Comparison of ENCODE assay signal across 18 cellular contexts in the genomic region with DNA sequence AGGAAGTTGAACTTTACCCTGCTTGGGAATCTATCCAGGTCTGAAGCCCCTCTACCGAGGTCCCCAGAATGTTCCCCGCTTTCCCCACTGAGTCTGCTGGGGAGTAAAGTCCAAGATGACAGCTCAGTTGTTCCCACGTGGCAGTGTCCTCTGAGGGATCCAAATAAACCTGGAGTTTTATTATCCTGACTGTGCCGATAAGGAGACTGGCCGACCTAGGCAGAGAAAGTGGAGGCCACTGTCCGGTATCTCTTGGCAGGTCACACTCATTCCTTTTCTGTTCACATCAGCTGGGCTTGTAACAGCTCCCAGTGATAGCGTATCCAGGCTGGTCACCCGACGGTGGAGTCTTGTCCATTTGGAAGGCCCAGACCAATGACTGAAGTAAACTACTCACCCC. TPM values are rescaled to one million over a fixed set of nuclear protein-coding genes. Genes with fewer than 3 reads are reported as not detected.
A peak's percentile ranks its signal among the peaks of the same experiment; 100 is the strongest.
DNase-seq lines count a peak whose midpoint lies in the region; ATAC-seq and TF ChIP-seq lines count a peak whose summit lies in the region.
"Had no signal": no experiment of that assay in that cellular context is flagged by ENCODE, and none has a peak within 500 bp of the region (broad histone marks: within the 10 kb centered on the region; RNA-seq: fewer than 3 reads in every experiment).

No MANE protein-coding gene starts in this region.

- H3K9me3 ChIP-seq in colonic mucosa (no peaks in the 10 kb centered on the region), hepatocyte (ENCODE audit: low read depth) (no peaks in the 10 kb centered on the region), trophoblast cell (ENCODE audit: insufficient read depth, low read depth, low read length) (no peaks in the 10 kb centered on the region)
- H3K9me3 ChIP-seq: BLaER1 had no signal

- no peak overlapping the region for H2AK5ac ChIP-seq in trophoblast cell (ENCODE audit: low read length)

- H4K8ac ChIP-seq in trophoblast cell (ENCODE audit: low read depth, low read length), result no peak overlapping the region

- H3K4me3 Mint-ChIP-seq in stimulated activated naive CD8-positive, alpha-beta T cell treated with anti-CD3 and anti-CD28 coated beads, Interleukin-15, amount 100 ng/mL, for 72 hours, result no peak overlapping the region
- H3K4me3 Mint-ChIP-seq: CD8-positive, alpha-beta memory T cell had no signal

- no peaks in the 10 kb centered on the region for H3K27me3 ChIP-seq in colonic mucosa
- H3K27me3 ChIP-seq in hepatocyte, result no peaks in the 10 kb centered on the region
- H3K27me3 ChIP-seq in trophoblast cell (ENCODE audit: insufficient read depth, low read length), result no peaks in the 10 kb centered on the region
- H3K27me3 ChIP-seq: BLaER1 had no signal

- no peak overlapping the region for H4K12ac ChIP-seq in trophoblast cell (ENCODE audit: low read depth, low read length)

- no peak overlapping the region for H3K9ac ChIP-seq in colonic mucosa (ENCODE audit: low read depth in 2 of 2, low read length in 2 of 2)
- no peak overlapping the region for H3K9ac ChIP-seq in trophoblast cell (ENCODE audit: low read length)
- H3K9ac ChIP-seq: BLaER1 had no signal

- no peaks in the 10 kb centered on the region for H3K9me2 ChIP-seq in hepatocyte (replicated peaks; ENCODE audit: insufficient read depth)

- no peak overlapping the region for H2BK120ac ChIP-seq in trophoblast cell (ENCODE audit: insufficient read depth, low read length, poor library complexity)

- no peak overlapping the region for H3K4ac ChIP-seq in trophoblast cell (ENCODE audit: low read depth, low read length)

- H2AFZ ChIP-seq in hepatocyte (no peak overlapping the region), trophoblast cell (ENCODE audit: insufficient read depth, low read length, poor library complexity) (no peak overlapping the region)

- no peak overlapping the region for H3K23ac ChIP-seq in trophoblast cell (ENCODE audit: low read length)

- H3K27ac ChIP-seq in colonic mucosa, result no peak overlapping the region
- peak overlapping the region; percentile 42 for H3K27ac ChIP-seq in hepatocyte
- no peak overlapping the region for H3K27ac ChIP-seq in trophoblast cell (ENCODE audit: low read depth, low read length)
- H3K27ac ChIP-seq: BLaER1, HL-60, RWPE1 had no signal

- H3K9me3 Mint-ChIP-seq in stimulated activated naive CD8-positive, alpha-beta T cell treated with anti-CD3 and anti-CD28 coated beads, Interleukin-15, amount 100 ng/mL, for 72 hours, result no peaks in the 10 kb centered on the region
- H3K9me3 Mint-ChIP-seq: CD8-positive, alpha-beta memory T cell had no signal

- H3K79me1 ChIP-seq in trophoblast cell (ENCODE audit: low read length), result no peaks in the 10 kb centered on the region

- peak; percentile 24 for DNase-seq in OCI-M1 (lab: John Stamatoyannopoulos, UW)
- DNase-seq in colonic mucosa, result peak; percentile 60
- peak; percentile 77 for DNase-seq in hepatocyte (ENCODE audit: low spot score)
- DNase-seq in trophoblast cell, result no peak
- DNase-seq in NCI-H748 treated with DMSO at 0.1 percent for 48 hours (lab: John Stamatoyannopoulos, UW), result no peak
- no peak for DNase-seq in NCI-H1105 (lab: John Stamatoyannopoulos, UW)
- no peak for DNase-seq in stimulated activated naive CD8-positive, alpha-beta T cell treated with anti-CD3 and anti-CD28 coated beads, Interleukin-15, amount 100 ng/mL, for 72 hours
- DNase-seq: CD8-positive, alpha-beta memory T cell; DMS79 treated with DMSO at 0.1 percent for 48 hours; HCEC 1CT; NCI-H1436; NCI-H2029 treated with DMSO at 0.1 percent for 48 hours; NCI-H2171 treated with DMSO at 0.1 percent for 48 hours; NCI-H446 treated with DMSO at 0.1 percent for 48 hours had no signal

- no peak overlapping the region for H3K27ac Mint-ChIP-seq in stimulated activated naive CD8-positive, alpha-beta T cell treated with anti-CD3 and anti-CD28 coated beads, Interleukin-15, amount 100 ng/mL, for 72 hours

- H2BK5ac ChIP-seq in trophoblast cell (ENCODE audit: low read depth, low read length, poor library complexity), result no peak overlapping the region

- H3K4me3 ChIP-seq in colonic mucosa (no peak overlapping the region), hepatocyte (no peak overlapping the region), trophoblast cell (ENCODE audit: low read depth, low read length) (no peak overlapping the region)
- H3K4me3 ChIP-seq: BLaER1 had no signal

- WGBS in hepatocyte (ENCODE audit: low lambda C conversion rate, missing lambda C conversion rate), result 43% methylated on average over 9 of the region's 9 CpGs
- no CpG with 5 or more reads among the region's 9 CpGs for WGBS in trophoblast cell (ENCODE audit: extremely low coverage, insufficient coverage, insufficient read length)

- no peaks in the 10 kb centered on the region for H3K4me1 Mint-ChIP-seq in stimulated activated naive CD8-positive, alpha-beta T cell treated with anti-CD3 and anti-CD28 coated beads, Interleukin-15, amount 100 ng/mL, for 72 hours
- H3K4me1 Mint-ChIP-seq: CD8-positive, alpha-beta memory T cell had no signal

- H3K18ac ChIP-seq in trophoblast cell (ENCODE audit: low read length), result no peak overlapping the region

- ATAC-seq in stimulated activated naive CD8-positive, alpha-beta T cell treated with anti-CD3 and anti-CD28 coated beads, Interleukin-15, amount 100 ng/mL, for 72 hours, result no peak

- H3K4me1 ChIP-seq in colonic mucosa (no peaks in the 10 kb centered on the region), hepatocyte (ENCODE audit: insufficient read depth) (no peaks in the 10 kb centered on the region), trophoblast cell (ENCODE audit: control insufficient read depth in 1 of 2, insufficient read depth in 2 of 2, low read length in 2 of 2) (peaks cover 0 to 3% of the 10 kb centered on the region in 2 experiments)

- H3K4me2 ChIP-seq in hepatocyte (peak overlapping the region; percentile 36), trophoblast cell (ENCODE audit: low read length) (no peak overlapping the region)
- H3K4me2 ChIP-seq: BLaER1 had no signal

- intact Hi-C loops in colonic mucosa (cut with DNase I), result loop anchor here (5.0 kb wide), 2 partner anchors 253 to 343 kb away; no protein-coding TSS in a partner anchor

- H3K79me2 ChIP-seq in hepatocyte (no peaks in the 10 kb centered on the region), trophoblast cell (ENCODE audit: control insufficient read depth, insufficient read depth, low read length, poor library complexity) (no peaks in the 10 kb centered on the region)

- H4K91ac ChIP-seq in trophoblast cell (ENCODE audit: low read depth, low read length), result no peak overlapping the region

- no peak for TF ChIP-seq CTCF in colonic mucosa (IDR thresholded peaks at IDR 0.05)
- TF ChIP-seq CTCF in hepatocyte (IDR thresholded peaks at IDR 0.05; ENCODE audit: poor library complexity), result no peak

- H3K36me3 ChIP-seq in colonic mucosa (no peaks in the 10 kb centered on the region), hepatocyte (replicated peaks; ENCODE audit: insufficient read depth, low read depth) (no peaks in the 10 kb centered on the region), trophoblast cell (ENCODE audit: control insufficient read depth in 1 of 2, insufficient read depth in 2 of 2, low read length in 2 of 2) (no peaks in the 10 kb centered on the region)
- H3K36me3 ChIP-seq: BLaER1 had no signal

- H4K20me1 ChIP-seq in hepatocyte (ENCODE audit: insufficient read depth, poor library complexity, severe bottlenecking), result no peaks in the 10 kb centered on the region
- H4K20me1 ChIP-seq: BLaER1 had no signal

- no peak overlapping the region for H3K14ac ChIP-seq in trophoblast cell (ENCODE audit: low read length)

- H3K27me3 Mint-ChIP-seq in stimulated activated naive CD8-positive, alpha-beta T cell treated with anti-CD3 and anti-CD28 coated beads, Interleukin-15, amount 100 ng/mL, for 72 hours, result peaks cover under 1% of the 10 kb centered on the region

- H2BK12ac ChIP-seq in trophoblast cell (ENCODE audit: low read length), result peak overlapping the region; percentile 20

RNA-seq across cellular contexts. Expression of a gene that starts 22.3 kb away (rescaled TPM):
- total RNA-seq in colonic mucosa, result 1,000 to 10,000 TPM; 1,226 to 1,361 TPM
- 1,900 and 1,936 TPM in 2 replicates for total RNA-seq in hepatocyte
- 673 and 708 TPM in 2 replicates for polyA plus RNA-seq in hepatocyte
- 3,507 and 3,728 TPM in 2 replicates for polyA plus RNA-seq in trophoblast cell (2013)

RNA-seq across cellular contexts. Expression of a gene that starts 27.5 kb away (rescaled TPM):
- total RNA-seq in colonic mucosa (10 to 100 TPM; 43.0 to 63.6 TPM), hepatocyte (74.0 and 77.9 TPM in 2 replicates)
- polyA plus RNA-seq in hepatocyte, result 86.1 and 105 TPM in 2 replicates
- 54.6 and 59.3 TPM in 2 replicates for polyA plus RNA-seq in trophoblast cell (2013)

RNA-seq across cellular contexts. Expression of a gene that starts 47.3 kb away (rescaled TPM):
- total RNA-seq in colonic mucosa (10 to 100 TPM; 25.5 to 32.1 TPM), hepatocyte (75.2 and 85.2 TPM in 2 replicates)
- polyA plus RNA-seq in hepatocyte, result 36.9 and 43.4 TPM in 2 replicates
- polyA plus RNA-seq in trophoblast cell (2013), result 23.9 and 24.8 TPM in 2 replicates
- total RNA-seq: CD8-positive, alpha-beta memory T cell; SK-MEL-5 had no signal
- polyA plus RNA-seq: CD8-positive, alpha-beta memory T cell had no signal

RNA-seq across cellular contexts. Expression of a gene that starts 54.1 kb away (rescaled TPM):
- total RNA-seq in colonic mucosa (10 to 100 TPM; 55.2 to 56.5 TPM), hepatocyte (36.9 and 49.5 TPM in 2 replicates)
- polyA plus RNA-seq in hepatocyte, result 39.2 and 43.8 TPM in 2 replicates
- polyA plus RNA-seq in trophoblast cell (2013), result 55.4 and 55.9 TPM in 2 replicates

Comparison
In these comparisons a context has a peak if more than half of its experiments do, and no peak if none do; other contexts are left out.
1. DNase-seq: peak in OCI-M1 (single experiment), colonic mucosa (single experiment) and hepatocyte (single experiment); none in trophoblast cell (0 of 2), NCI-H748 treated with DMSO at 0.1 percent for 48 hours (single experiment), NCI-H1105 (single experiment) and stimulated activated naive CD8-positive, alpha-beta T cell treated with anti-CD3 and anti-CD28 coated beads, Interleukin-15, amount 100 ng/mL, for 72 hours (0 of 2).